In genomic region chr15:64989331-64990167, GRCh38 we compare ENCODE assay signal across 8 cellular contexts. TPM values are rescaled to one million over a fixed set of nuclear protein-coding genes. Genes with fewer than 3 reads are reported as not detected.
DNase-seq lines count a peak whose midpoint lies in the region; ATAC-seq, FAIRE-seq and TF ChIP-seq lines count a peak whose summit lies in the region.

SPG21 (minus strand) TSS chr15:64989914; CDS start chr15:64983569, 6,345 bp downstream.

- peak within 1 kb of the TSS; percentile 93 for H3K27ac ChIP-seq in astrocyte (ENCODE audit: low read depth, low read length)
- peak within 1 kb of the TSS; percentile 86 for H3K27ac ChIP-seq in rectal smooth muscle tissue (ENCODE audit: low read depth, low read length)
- peak within 1 kb of the TSS; percentile 86 for H3K27ac ChIP-seq in vagina

- H3K79me2 ChIP-seq in astrocyte (ENCODE audit: insufficient read depth, low read length), result peaks cover 33% of the 10 kb centered on the region

- intact Hi-C loops in vagina (cut with DNase I), result no loop called here

- ATAC-seq in GM18511 (IDR thresholded peaks at IDR 0.05; ENCODE audit: unreplicated experiment) (peak; percentile 96), HG03025 (IDR thresholded peaks at IDR 0.05; ENCODE audit: low FRiP score, unreplicated experiment) (peak; percentile 96)

- H4K20me1 ChIP-seq in astrocyte (ENCODE audit: insufficient read depth, low read length), result peaks cover 16% of the 10 kb centered on the region

- no peaks in the 10 kb centered on the region for H3K9me3 Mint-ChIP-seq in astrocyte (ENCODE audit: unreplicated experiment)

- peak within 1 kb of the TSS; percentile 97 for H3K27ac Mint-ChIP-seq in astrocyte (ENCODE audit: unreplicated experiment)

- H3K4me3 Mint-ChIP-seq in astrocyte (ENCODE audit: unreplicated experiment), result peak within 1 kb of the TSS; percentile 95

- FAIRE-seq in astrocyte (lab: Jason Lieb, UNC), result no peak

- H3K36me3 ChIP-seq in astrocyte (ENCODE audit: insufficient read depth, low read length) (peaks cover 3% of the 10 kb centered on the region), rectal smooth muscle tissue (ENCODE audit: control insufficient read depth, insufficient read depth, low read length) (no peaks in the 10 kb centered on the region), vagina (no peaks in the 10 kb centered on the region)

- DNase-seq in NCI-H2029 treated with DMSO at 0.1 percent for 48 hours (lab: John Stamatoyannopoulos, UW), result peak; percentile 24
- peak; percentile 83 for DNase-seq in T-helper 22 cell (ENCODE audit: low read depth)
- DNase-seq in astrocyte (ENCODE audit: low read depth), result peak; percentile 85
- DNase-seq in hepatic stellate cell (ENCODE audit: low spot score), result peak; percentile 90
- peak in 1 of 2 donors; percentile 91 for DNase-seq in vagina (ENCODE audit: extremely low spot score in 2 of 2)

- no peak for TF ChIP-seq CTCF in astrocyte (IDR thresholded peaks at IDR 0.05; ENCODE audit: insufficient read depth, low read depth, low read length)
- no peak for TF ChIP-seq CTCF in vagina (IDR thresholded peaks at IDR 0.05)

- no peaks in the 10 kb centered on the region for H3K9me3 ChIP-seq in astrocyte (ENCODE audit: insufficient read depth, low read depth, low read length)
- no peaks in the 10 kb centered on the region for H3K9me3 ChIP-seq in vagina

- H3K4me3 ChIP-seq in astrocyte (ENCODE audit: insufficient read depth, low read depth, low read length), result peak within 1 kb of the TSS; percentile 95
- peak within 1 kb of the TSS; percentile 92 for H3K4me3 ChIP-seq in rectal smooth muscle tissue (ENCODE audit: low read length)
- peak within 1 kb of the TSS; percentile 70 to 99 for H3K4me3 ChIP-seq in vagina

- H3K4me2 ChIP-seq in astrocyte (ENCODE audit: low read length), result peak within 1 kb of the TSS; percentile 99

- H3K27me3 ChIP-seq in astrocyte (ENCODE audit: insufficient read depth, low read length), result no peaks in the 10 kb centered on the region
- no peaks in the 10 kb centered on the region for H3K27me3 ChIP-seq in rectal smooth muscle tissue (ENCODE audit: control insufficient read depth, insufficient read depth, low read length)
- no peaks in the 10 kb centered on the region for H3K27me3 ChIP-seq in vagina

- no peaks in the 10 kb centered on the region for H3K36me3 Mint-ChIP-seq in astrocyte (ENCODE audit: low read depth, unreplicated experiment)

- peak in 1 of 2 donors; percentile 29 for TF ChIP-seq POLR2A in vagina (IDR thresholded peaks at IDR 0.05)

- H3K4me1 Mint-ChIP-seq in astrocyte (ENCODE audit: low read depth, unreplicated experiment), result peaks cover 11% of the 10 kb centered on the region

- H3K27me3 Mint-ChIP-seq in astrocyte (ENCODE audit: low read depth, unreplicated experiment), result no peaks in the 10 kb centered on the region

- H3K9ac ChIP-seq in astrocyte (ENCODE audit: low read length), result peak within 1 kb of the TSS; percentile 98
- H3K9ac ChIP-seq in rectal smooth muscle tissue (ENCODE audit: low read length), result peak within 1 kb of the TSS; percentile 88

- peak within 1 kb of the TSS; percentile 95 for H2AFZ ChIP-seq in astrocyte (ENCODE audit: low read depth, low read length)

- H3K4me1 ChIP-seq in astrocyte (ENCODE audit: insufficient read depth, low read length) (no peaks in the 10 kb centered on the region), rectal smooth muscle tissue (ENCODE audit: control insufficient read depth, insufficient read depth, low read length) (peaks cover 3% of the 10 kb centered on the region), vagina (peaks cover 51% of the 10 kb centered on the region)

RNA-seq across cellular contexts. Expression of gene SPG21, which starts in this region (rescaled TPM):
- 60.2 and 61.0 TPM in 2 replicates for total RNA-seq in astrocyte
- total RNA-seq in vagina, result 62.6 TPM
